27 cellular contexts compared by ENCODE assay signal in genomic region chr19:31307270-31307669, GRCh38.
"Had no signal": no experiment of that assay in that cellular context is flagged by ENCODE, and none has a peak within 500 bp of the region (broad histone marks: within the 10 kb centered on the region; RNA-seq: fewer than 3 reads in every experiment).

No MANE protein-coding gene starts in this region.

- H3K27ac ChIP-seq: body of pancreas, breast epithelium, cardiac muscle cell, coronary artery had no signal

- H3K27ac Mint-ChIP-seq: activated CD8-positive, alpha-beta T cell treated with anti-CD3 and anti-CD28 coated beads for 36 hours; activated naive CD8-positive, alpha-beta T cell; activated T-helper 17 cell treated with anti-CD3 and anti-CD28 coated beads, Interleukin-2, amount 50 U/mL, for 72 hours; dendritic cell treated with granulocyte-macrophage colony-stimulating factor and Interleukin-4, amounts not matched to agents 40 ng/mL and 50 ng/mL, for 4 days; endodermal cell; T-helper 17 cell had no signal

- H3K36me3 Mint-ChIP-seq: activated naive CD8-positive, alpha-beta T cell had no signal

- H3K4me3 ChIP-seq: body of pancreas, breast epithelium, cardiac muscle cell, coronary artery, dorsolateral prefrontal cortex had no signal

- H3K9me3 ChIP-seq: body of pancreas, breast epithelium had no signal

- H3K27me3 ChIP-seq: body of pancreas, breast epithelium, dorsolateral prefrontal cortex had no signal

- H3K9me3 Mint-ChIP-seq: activated CD8-positive, alpha-beta T cell treated with anti-CD3 and anti-CD28 coated beads for 36 hours; activated T-cell treated with anti-CD3 and anti-CD28 coated beads, Interleukin-2, amount 50 U/mL, for 4 hours; activated T-helper 17 cell treated with anti-CD3 and anti-CD28 coated beads, Interleukin-2, amount 50 U/mL, for 72 hours; central memory CD8-positive, alpha-beta T cell; dendritic cell treated with granulocyte-macrophage colony-stimulating factor and Interleukin-4, amounts not matched to agents 40 ng/mL and 50 ng/mL, for 4 days; endodermal cell had no signal

- H3K27me3 Mint-ChIP-seq: activated T-helper 17 cell treated with anti-CD3 and anti-CD28 coated beads, Interleukin-2, amount 50 U/mL, for 72 hours; dendritic cell treated with granulocyte-macrophage colony-stimulating factor and Interleukin-4, amounts not matched to agents 40 ng/mL and 50 ng/mL, for 4 days had no signal

- DNase-seq: activated CD4-positive, alpha-beta T cell treated with anti-CD3 and anti-CD28 coated beads for 1 hour; activated CD4-positive, alpha-beta T cell treated with anti-CD3 and anti-CD28 coated beads for 4 hours; activated CD4-positive, alpha-beta T cell treated with anti-CD3 and anti-CD28 coated beads, Interleukin-2, amount 50 U/mL, for 1 hour; activated CD4-positive, alpha-beta T cell treated with anti-CD3 and anti-CD28 coated beads, Interleukin-2, amount 50 U/mL, for 48 hours; activated CD8-positive, alpha-beta memory T cell treated with anti-CD3 and anti-CD28 coated beads for 24 hours; activated CD8-positive, alpha-beta T cell treated with anti-CD3 and anti-CD28 coated beads for 36 hours; activated effector memory CD4-positive, alpha-beta T cell treated with Interleukin-2 at 50 U/mL for 16 hours; activated gamma-delta T cell treated with Interleukin-2 at 50 U/mL for 16 hours; activated naive CD4-positive, alpha-beta T cell treated with anti-CD3 and anti-CD28 coated beads, Interleukin-2, amount 50 U/mL, for 16 hours; activated naive CD4-positive, alpha-beta T cell treated with Interleukin-2 at 50 U/mL for 16 hours; activated T-cell treated with anti-CD3 and anti-CD28 coated beads, Interleukin-2, amount 50 U/mL, for 4 hours; amniotic stem cell; aorta; body of pancreas; effector memory CD4-positive, alpha-beta T cell; endodermal cell; foreskin fibroblast; T-helper 1 cell; T-helper 17 cell had no signal

- H3K36me3 ChIP-seq: breast epithelium, cardiac muscle cell had no signal

- H3K4me1 ChIP-seq: body of pancreas, breast epithelium had no signal

- H3K4me3 Mint-ChIP-seq: activated CD8-positive, alpha-beta T cell treated with anti-CD3 and anti-CD28 coated beads for 36 hours; activated naive CD8-positive, alpha-beta T cell; activated T-cell treated with anti-CD3 and anti-CD28 coated beads, Interleukin-2, amount 50 U/mL, for 4 hours; activated T-helper 17 cell treated with anti-CD3 and anti-CD28 coated beads, Interleukin-2, amount 50 U/mL, for 72 hours; central memory CD8-positive, alpha-beta T cell; dendritic cell treated with granulocyte-macrophage colony-stimulating factor and Interleukin-4, amounts not matched to agents 40 ng/mL and 50 ng/mL, for 4 days; endodermal cell; T-helper 17 cell had no signal

- H3K4me1 Mint-ChIP-seq: activated T-helper 17 cell treated with anti-CD3 and anti-CD28 coated beads, Interleukin-2, amount 50 U/mL, for 72 hours; central memory CD8-positive, alpha-beta T cell; endodermal cell; T-helper 17 cell had no signal
